ENCODE assay signal across 11 cellular contexts in genomic region chr6:149342525-149342924, GRCh38. TPM values are rescaled to one million over a fixed set of nuclear protein-coding genes. Genes with fewer than 3 reads are reported as not detected.
DNase-seq lines count a peak whose midpoint lies in the region; ATAC-seq and TF ChIP-seq lines count a peak whose summit lies in the region.
"Had no signal": no experiment of that assay in that cellular context is flagged by ENCODE, and none has a peak within 500 bp of the region (broad histone marks: within the 10 kb centered on the region; RNA-seq: fewer than 3 reads in every experiment).

No MANE protein-coding gene starts in this region.

- H3K9me3 Mint-ChIP-seq in CD8-positive, alpha-beta T cell: peaks cover 2% of the 10 kb centered on the region
- H3K9me3 Mint-ChIP-seq in activated CD4-positive, alpha-beta memory T cell treated with anti-CD3 and anti-CD28 coated beads, Interleukin-2, amount 10 ng/mL, durations not matched to agents 7 days and 5 days: peaks cover 4% of the 10 kb centered on the region

- H3K9me2 ChIP-seq in SK-N-SH: no peaks in the 10 kb centered on the region

- H3K4me3 Mint-ChIP-seq in CD8-positive, alpha-beta T cell: no peak overlapping the region
- no peak overlapping the region for H3K4me3 Mint-ChIP-seq in activated CD4-positive, alpha-beta memory T cell treated with anti-CD3 and anti-CD28 coated beads, Interleukin-2, amount 10 ng/mL, durations not matched to agents 7 days and 5 days
- H3K4me3 Mint-ChIP-seq: brain had no signal

- H3K36me3 ChIP-seq in CD8-positive, alpha-beta T cell (ENCODE audit: insufficient read depth, low read length): no peaks in the 10 kb centered on the region
- peaks cover 0 to 22% of the 10 kb centered on the region in 2 experiments for H3K36me3 ChIP-seq in SK-N-SH (replicated peaks in 1 of 2; ENCODE audit: control insufficient read depth in 1 of 2, insufficient read depth in 2 of 2, low read length in 1 of 2)

- no peak overlapping the region for H3K4me3 ChIP-seq in CD8-positive, alpha-beta T cell (ENCODE audit: low read depth, low read length)
- no peak overlapping the region for H3K4me3 ChIP-seq in SK-N-SH (ENCODE audit: low read depth in 2 of 2, low read length in 1 of 2)

- H3K27ac ChIP-seq in CD8-positive, alpha-beta T cell (ENCODE audit: low read depth, low read length): no peak overlapping the region
- H3K27ac ChIP-seq in SK-N-SH (ENCODE audit: low read depth in 2 of 2, low read length in 1 of 2): no peak overlapping the region

- peaks cover 38% of the 10 kb centered on the region for H3K4me1 ChIP-seq in CD8-positive, alpha-beta T cell (ENCODE audit: insufficient read depth, low read length)
- H3K4me1 ChIP-seq in SK-N-SH (ENCODE audit: control insufficient read depth in 1 of 2, insufficient read depth in 2 of 2, low read depth in 1 of 2, low read length in 1 of 2): peaks cover 2 to 3% of the 10 kb centered on the region in 2 experiments; a peak in 3 of 4 replicates

- no peak overlapping the region for H3K4me2 ChIP-seq in SK-N-SH

- intact Hi-C loops in CD8-positive, alpha-beta T cell (cut with DNase I, micrococcal nuclease): loop anchor here in 1 of 2 experiments (2.0 kb wide), 1 partner anchor 14 kb away; no protein-coding TSS in a partner anchor
- intact Hi-C loops in left cardiac atrium (cut with DNase I): no loop called here

- peaks cover 92% of the 10 kb centered on the region for H4K20me1 ChIP-seq in SK-N-SH (ENCODE audit: insufficient read depth)

- POLR2A ChIA-PET in CD8-positive, alpha-beta T cell (lab: Charles Lee): no interaction called here
- POLR2A ChIA-PET in activated CD4-positive, alpha-beta memory T cell treated with anti-CD3 and anti-CD28 coated beads, Interleukin-2, amount 10 ng/mL, durations not matched to agents 7 days and 5 days (lab: Charles Lee): interaction anchor here (0.7 to 12.5 kb wide), 5 partner anchors 9 to 248 kb away, joined by 3 to 259 read pairs (median 3); partner anchors contain the start of gene TAB2
- POLR2A ChIA-PET in SK-N-SH (lab: Yijun Ruan, JAX): no interaction called here

- WGBS in SK-N-SH (ENCODE audit: low lambda C conversion rate): 88% methylated on average over 1 of the region's 1 CpG

- no peak for TF ChIP-seq RAD21 in SK-N-SH (IDR thresholded peaks at IDR 0.05; ENCODE audit: low read length)

- TF ChIP-seq CTCF in CD8-positive, alpha-beta T cell (IDR thresholded peaks at IDR 0.05): no peak
- TF ChIP-seq CTCF in SK-N-SH (IDR thresholded peaks at IDR 0.05): no peak

- peaks cover 100% of the 10 kb centered on the region for H3K79me2 ChIP-seq in SK-N-SH (ENCODE audit: insufficient read depth)

- peak overlapping the region; percentile 63 for H3K27ac Mint-ChIP-seq in CD8-positive, alpha-beta T cell
- H3K27ac Mint-ChIP-seq in activated CD4-positive, alpha-beta memory T cell treated with anti-CD3 and anti-CD28 coated beads, Interleukin-2, amount 10 ng/mL, durations not matched to agents 7 days and 5 days: peak overlapping the region; percentile 54

- CTCF ChIA-PET in CD8-positive, alpha-beta T cell (lab: Charles Lee): interaction anchor here (0.5 to 1.7 kb wide), 3 partner anchors 90 to 522 kb away, joined by 4 to 6 read pairs (median 6); no protein-coding TSS in a partner anchor
- CTCF ChIA-PET in activated CD4-positive, alpha-beta memory T cell treated with anti-CD3 and anti-CD28 coated beads, Interleukin-2, amount 10 ng/mL, durations not matched to agents 7 days and 5 days (lab: Charles Lee): interaction anchor here (0.6 kb wide), 1 partner anchor 1078 kb away, joined by 3 read pairs; no protein-coding TSS in a partner anchor
- CTCF ChIA-PET in SK-N-SH (lab: Yijun Ruan, JAX): no interaction called here

- no peaks in the 10 kb centered on the region for H3K9me3 ChIP-seq in CD8-positive, alpha-beta T cell (ENCODE audit: low read length)
- no peaks in the 10 kb centered on the region for H3K9me3 ChIP-seq in SK-N-SH

- no peak overlapping the region for H2AFZ ChIP-seq in SK-N-SH (ENCODE audit: low read depth)

- no peak for DNase-seq in CD8-positive, alpha-beta T cell
- no peak for DNase-seq in activated CD4-positive, alpha-beta memory T cell treated with anti-CD3 and anti-CD28 coated beads, Interleukin-2, amount 10 ng/mL, durations not matched to agents 7 days and 5 days
- DNase-seq in A172 (ENCODE audit: low spot score) (no peak), left cardiac atrium (no peak), SK-N-SH (no peak), NCI-H510A (lab: John Stamatoyannopoulos, UW) (no peak)
- DNase-seq: head of caudate nucleus, nucleus accumbens had no signal

- peaks cover 30% of the 10 kb centered on the region for H3K36me3 Mint-ChIP-seq in CD8-positive, alpha-beta T cell
- peaks cover 60% of the 10 kb centered on the region for H3K36me3 Mint-ChIP-seq in activated CD4-positive, alpha-beta memory T cell treated with anti-CD3 and anti-CD28 coated beads, Interleukin-2, amount 10 ng/mL, durations not matched to agents 7 days and 5 days (ENCODE audit: low read depth)

- no peak overlapping the region for H3K9ac ChIP-seq in SK-N-SH

- H3K27me3 Mint-ChIP-seq in CD8-positive, alpha-beta T cell (ENCODE audit: low read depth): no peaks in the 10 kb centered on the region
- no peaks in the 10 kb centered on the region for H3K27me3 Mint-ChIP-seq in activated CD4-positive, alpha-beta memory T cell treated with anti-CD3 and anti-CD28 coated beads, Interleukin-2, amount 10 ng/mL, durations not matched to agents 7 days and 5 days
- H3K27me3 Mint-ChIP-seq: brain had no signal

- H3K27me3 ChIP-seq in CD8-positive, alpha-beta T cell (ENCODE audit: insufficient read depth, low read length): no peaks in the 10 kb centered on the region
- no peaks in the 10 kb centered on the region for H3K27me3 ChIP-seq in SK-N-SH (ENCODE audit: insufficient read depth)

- ATAC-seq in CD8-positive, alpha-beta T cell: no peak
- ATAC-seq in GM19043 (IDR thresholded peaks at IDR 0.05; ENCODE audit: low read depth, unreplicated experiment) (peak; percentile 81), HG03045 (IDR thresholded peaks at IDR 0.05; ENCODE audit: unreplicated experiment) (peak; percentile 59), left cardiac atrium (no peak)

- no peaks in the 10 kb centered on the region for H3F3A ChIP-seq in SK-N-SH (replicated peaks; ENCODE audit: insufficient read depth)

- H3K4me1 Mint-ChIP-seq in CD8-positive, alpha-beta T cell (ENCODE audit: low read depth): peaks cover 82% of the 10 kb centered on the region
- H3K4me1 Mint-ChIP-seq in activated CD4-positive, alpha-beta memory T cell treated with anti-CD3 and anti-CD28 coated beads, Interleukin-2, amount 10 ng/mL, durations not matched to agents 7 days and 5 days: peaks cover 78% of the 10 kb centered on the region

- no peak for TF ChIP-seq EP300 in SK-N-SH (IDR thresholded peaks at IDR 0.05; ENCODE audit: borderline replicate concordance in 1 of 2, low read depth in 1 of 2, low read length in 1 of 2)

TF ChIP-seq in SK-N-SH, 30 proteins besides CTCF, POLR2A, EP300 and RAD21 (continues in another document):
- no peak for TF ChIP-seq USF1 (IDR thresholded peaks at IDR 0.05; ENCODE audit: borderline replicate concordance, low read depth)
- no peak for TF ChIP-seq JUND (IDR thresholded peaks at IDR 0.05)
- TF ChIP-seq NFIC (IDR thresholded peaks at IDR 0.05; ENCODE audit: borderline replicate concordance): no peak
- no peak for TF ChIP-seq YY1 (IDR thresholded peaks at IDR 0.05; ENCODE audit: low read depth)
- TF ChIP-seq RFX5 (IDR thresholded peaks at IDR 0.05; ENCODE audit: low read length): no peak
- no peak for TF ChIP-seq FOSL2 (IDR thresholded peaks at IDR 0.05; ENCODE audit: borderline replicate concordance, low read depth)
- TF ChIP-seq TEAD4 (IDR thresholded peaks at IDR 0.05; ENCODE audit: borderline replicate concordance, insufficient read depth): no peak
- no peak for TF ChIP-seq GATA2 (CRISPR knock-in tag; IDR thresholded peaks at IDR 0.05)
- no peak for TF ChIP-seq ZBTB33 (IDR thresholded peaks at IDR 0.05; ENCODE audit: borderline replicate concordance, low read depth)
- TF ChIP-seq EZH2phosphoT487 (IDR thresholded peaks at IDR 0.05; ENCODE audit: borderline replicate concordance, low read depth): no peak

RNA-seq across cellular contexts. Expression of gene TAB2, which starts 25.0 kb away (rescaled TPM):
- 100 to 1,000 TPM; 129 to 132 TPM for total RNA-seq in CD8-positive, alpha-beta T cell
- total RNA-seq in activated CD4-positive, alpha-beta memory T cell treated with anti-CD3 and anti-CD28 coated beads, Interleukin-2, amount 10 ng/mL, durations not matched to agents 7 days and 5 days: 100 to 1,000 TPM; 169 to 170 TPM
- 20.9 and 26.6 TPM in 2 replicates for total RNA-seq in A172 (2014; rRNA removed; shearing (Covaris generic))
- total RNA-seq in left cardiac atrium: 10 to 100 TPM; 45.6 to 56.3 TPM
- 24.4 and 29.5 TPM in 2 replicates for polyA plus RNA-seq in SK-N-SH (2012; rRNA removed)
- polyA plus RNA-seq in SK-N-SH (2012; cell fraction: cytosol; rRNA removed): 33.1 and 35.7 TPM in 2 replicates
- polyA plus RNA-seq in SK-N-SH (2012; cell fraction: nucleus; rRNA removed): 10.1 and 20.2 TPM in 2 replicates

RNA-seq across cellular contexts. Expression of gene SUMO4, which starts 57.5 kb away (rescaled TPM):
- total RNA-seq in CD8-positive, alpha-beta T cell: 1 to 10 TPM; 5.4 to 6.7 TPM
- 1 to 10 TPM; 8.1 to 8.5 TPM for total RNA-seq in activated CD4-positive, alpha-beta memory T cell treated with anti-CD3 and anti-CD28 coated beads, Interleukin-2, amount 10 ng/mL, durations not matched to agents 7 days and 5 days
- 0.10 and 0.38 TPM in 2 replicates for total RNA-seq in A172 (2014; rRNA removed; shearing (Covaris generic))
- under 1 TPM; 0.63 to 0.71 TPM for total RNA-seq in left cardiac atrium
- not detected in 2 replicates for polyA plus RNA-seq in SK-N-SH (2012; rRNA removed)
- polyA plus RNA-seq in SK-N-SH (2012; cell fraction: cytosol; rRNA removed): not detected in 2 replicates
- 0.11 and 0.38 TPM in 2 replicates for polyA plus RNA-seq in SK-N-SH (2012; cell fraction: nucleus; rRNA removed)

Comparison
In these comparisons a context has a peak if more than half of its experiments do, and no peak if none do; other contexts are left out.
1. ATAC-seq: peak in GM19043 (single experiment) and HG03045 (single experiment); none in CD8-positive, alpha-beta T cell (single experiment) and left cardiac atrium (0 of 2).